Comparison of ENCODE assay signal across 18 cellular contexts in the genomic region with DNA sequence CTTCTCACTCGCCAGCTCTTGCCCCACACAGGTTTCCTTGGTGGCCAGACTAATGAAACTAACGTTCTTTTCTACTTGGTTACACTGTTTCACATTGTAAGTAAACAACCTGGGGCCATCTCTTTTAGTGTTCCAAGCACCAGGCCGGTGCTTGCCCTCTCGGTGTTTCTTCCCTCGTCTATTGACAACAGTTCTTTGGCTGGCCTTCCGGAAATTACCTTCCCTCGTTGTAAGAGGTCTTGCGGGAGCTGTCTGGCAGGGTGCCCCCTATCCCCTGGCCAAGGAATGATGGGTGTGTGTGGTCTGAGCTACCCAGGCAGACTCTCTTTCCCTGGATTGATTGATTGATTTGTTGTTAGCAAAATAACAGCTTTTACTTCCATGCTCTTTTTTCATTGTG. TPM values are rescaled to one million over a fixed set of nuclear protein-coding genes. Genes with fewer than 3 reads are reported as not detected.
DNase-seq lines count a peak whose midpoint lies in the region; ATAC-seq and TF ChIP-seq lines count a peak whose summit lies in the region.
"Had no signal": no experiment of that assay in that cellular context is flagged by ENCODE, and none has a peak within 500 bp of the region (broad histone marks: within the 10 kb centered on the region; RNA-seq: fewer than 3 reads in every experiment).

No MANE protein-coding gene starts in this region.

- peak overlapping the region; percentile 10; the same call in 1 of the 2 replicates for H3K27ac Mint-ChIP-seq in WTC11

- peak; percentile 16 for DNase-seq in NCI-H1092 treated with DMSO at 0.1 percent for 48 hours (lab: John Stamatoyannopoulos, UW)
- no peak for DNase-seq in NCI-H1092 (lab: John Stamatoyannopoulos, UW)
- DNase-seq in WTC11 (ENCODE audit: low spot score) = no peak
- DNase-seq in mesendoderm = peak; percentile 32
- peak; percentile 11 for DNase-seq in retina
- DNase-seq in NCI-H1694 treated with DMSO at 0.1 percent for 48 hours (lab: John Stamatoyannopoulos, UW) = no peak
- DNase-seq in GM13977 (ENCODE audit: low spot score) = no peak
- DNase-seq: MV-4-11, NCI-H146, NCI-H2107, NCI-H345, NCI-H748 treated with DMSO at 0.1 percent for 48 hours had no signal

- no peaks in the 10 kb centered on the region for H3K79me2 ChIP-seq in mesendoderm (ENCODE audit: control insufficient read depth, insufficient read depth, low read length)

- no peak for ATAC-seq in WTC11
- ATAC-seq in GM18873 (IDR thresholded peaks at IDR 0.05; ENCODE audit: low FRiP score, unreplicated experiment) = no peak

- H3K4me3 ChIP-seq in mesendoderm (ENCODE audit: low read length) = no peak overlapping the region
- H3K4me3 ChIP-seq: BLaER1 treated with 17β-estradiol and CSF1 and Interleukin-3, amounts not matched to agents 10 nM and 100 nM; SJSA1 had no signal

- no peaks in the 10 kb centered on the region for H3K36me3 Mint-ChIP-seq in WTC11

- peak overlapping the region; percentile 83 for H3K56ac ChIP-seq in mesendoderm (ENCODE audit: low read length)

- no peak overlapping the region for H3K27ac ChIP-seq in mesendoderm (ENCODE audit: low read depth, low read length)
- H3K27ac ChIP-seq: 22Rv1; BLaER1 treated with 17β-estradiol and CSF1 and Interleukin-3, amounts not matched to agents 10 nM and 100 nM; SJSA1 had no signal

- no peaks in the 10 kb centered on the region for H3K36me3 ChIP-seq in mesendoderm (ENCODE audit: control insufficient read depth, insufficient read depth, low read length)
- H3K36me3 ChIP-seq: BLaER1 treated with 17β-estradiol and CSF1 and Interleukin-3, amounts not matched to agents 10 nM and 100 nM; SJSA1 had no signal

- no peak overlapping the region for H4K8ac ChIP-seq in mesendoderm (ENCODE audit: low read depth, low read length)

- POLR2A ChIA-PET in WTC11 (lab: Charles Lee) = no interaction called here

- H2BK120ac ChIP-seq in mesendoderm (ENCODE audit: low read depth, low read length) = no peak overlapping the region

- CTCF ChIA-PET in WTC11 (lab: Charles Lee) = interaction anchor here (0.6 to 5.1 kb wide), 20 partner anchors 11 to 201 kb away, joined by 3 to 24 read pairs (median 4); partner anchors contain the start of gene FAM163B

- H2AK5ac ChIP-seq in mesendoderm (ENCODE audit: low read length) = no peak overlapping the region

- no peak overlapping the region for H3K4me2 ChIP-seq in mesendoderm (ENCODE audit: low read length)

- H3K4me1 ChIP-seq in mesendoderm (ENCODE audit: control insufficient read depth, low read depth, low read length) = peaks cover 19% of the 10 kb centered on the region
- H3K4me1 ChIP-seq: SJSA1 had no signal

- no peak overlapping the region for H3K18ac ChIP-seq in mesendoderm (ENCODE audit: low read length)

- H3K9ac ChIP-seq in mesendoderm (ENCODE audit: low read length) = no peak overlapping the region

- no CpG with 5 or more reads among the region's 8 CpGs for WGBS in mesendoderm (ENCODE audit: extremely low coverage, insufficient coverage, low lambda C conversion rate)

- H3K23ac ChIP-seq in mesendoderm (ENCODE audit: low read length) = no peak overlapping the region

- H3K4ac ChIP-seq in mesendoderm (ENCODE audit: low read depth, low read length) = no peak overlapping the region

- H3K9me3 Mint-ChIP-seq in WTC11 = no peaks in the 10 kb centered on the region

- H2BK15ac ChIP-seq in mesendoderm (replicated peaks; ENCODE audit: low read depth) = no peak overlapping the region

- in situ Hi-C loops in GM13977 (cut with MboI; ENCODE audit: low pct_unique_long_range_greater_than_20kb, low sequenced_read_pairs, unreplicated experiment) = loop anchor here (25.0 kb wide), 2 partner anchors 212 to 487 kb away; partner anchors contain the start of gene SARDH

- peaks cover 33% of the 10 kb centered on the region for H3K4me1 Mint-ChIP-seq in WTC11

- H3K27me3 ChIP-seq in mesendoderm (ENCODE audit: insufficient read depth, low read length, poor library complexity) = no peaks in the 10 kb centered on the region

- no peaks in the 10 kb centered on the region for H3K79me1 ChIP-seq in mesendoderm (ENCODE audit: low read length)

- H3K4me3 Mint-ChIP-seq in WTC11 = no peak overlapping the region

- peaks cover 2% of the 10 kb centered on the region; the same call in 1 of the 2 replicates for H3K27me3 Mint-ChIP-seq in WTC11 (ENCODE audit: low read depth)

- TF ChIP-seq CTCF in WTC11 (IDR thresholded peaks at IDR 0.05) (no peak), GM13977 (IDR thresholded peaks at IDR 0.05; ENCODE audit: extremely low read depth, insufficient read depth, missing control alignments) (no peak)

- H4K5ac ChIP-seq in mesendoderm (ENCODE audit: low read length) = no peak overlapping the region

- peak overlapping the region; percentile 40 for H2BK5ac ChIP-seq in mesendoderm (ENCODE audit: low read length)

TF ChIP-seq in WTC11, 78 proteins besides CTCF, POLR2A, EP300 and RAD21:
- TF ChIP-seq, protein P1, sequence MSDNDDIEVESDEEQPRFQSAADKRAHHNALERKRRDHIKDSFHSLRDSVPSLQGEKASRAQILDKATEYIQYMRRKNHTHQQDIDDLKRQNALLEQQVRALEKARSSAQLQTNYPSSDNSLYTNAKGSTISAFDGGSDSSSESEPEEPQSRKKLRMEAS (CRISPR knock-in tag; IDR thresholded peaks at IDR 0.05) = 0 out of 2 replicates have a peak, but pooled peaks have one; percentile 23
- no peak for TF ChIP-seq ZNF425 (CRISPR knock-in tag; conservative IDR thresholded peaks at IDR 0.05)

RNA-seq across cellular contexts. Expression of gene MYMK, which starts 0.9 kb away (rescaled TPM):
- 0.34 TPM in 1 of 3 replicates, not detected in the others for total RNA-seq in WTC11 (2021)
- not detected for polyA plus RNA-seq in mesendoderm (2013, experiment 1 of 2)
- polyA plus RNA-seq in mesendoderm (2013, experiment 2 of 2) = 0.08 TPM
- total RNA-seq: HT1080, RPMI7951, SJSA1 had no signal

RNA-seq across cellular contexts. Expression of gene ADAMTSL2, which starts 8.8 kb away (rescaled TPM):
- total RNA-seq in WTC11 (2021) = 0.64 to 0.87 TPM (median 0.64 TPM) in 3 replicates
- 0.32 TPM for polyA plus RNA-seq in mesendoderm (2013, experiment 1 of 2)
- 0.29 TPM for polyA plus RNA-seq in mesendoderm (2013, experiment 2 of 2)
- total RNA-seq: HT1080, SJSA1 had no signal

RNA-seq across cellular contexts. Expression of gene SLC2A6, which starts 46.8 kb away (rescaled TPM):
- total RNA-seq in WTC11 (2021) = 13.4 to 16.6 TPM (median 14.2 TPM) in 3 replicates
- polyA plus RNA-seq in mesendoderm (2013, experiment 1 of 2) = 12.9 TPM
- 12.7 TPM for polyA plus RNA-seq in mesendoderm (2013, experiment 2 of 2)

Comparison
In these comparisons a context has a peak if more than half of its experiments do, and no peak if none do; other contexts are left out.
1. DNase-seq: peak in NCI-H1092 treated with DMSO at 0.1 percent for 48 hours (single experiment), mesendoderm (single experiment) and retina (single experiment); none in NCI-H1092 (single experiment), WTC11 (single experiment), NCI-H1694 treated with DMSO at 0.1 percent for 48 hours (single experiment) and GM13977 (single experiment).